Comparison of ENCODE assay signal across 31 cellular contexts in genomic region chr12:111826316-111826715, GRCh38.
"Had no signal": no experiment of that assay in that cellular context is flagged by ENCODE, and none has a peak within 500 bp of the region (broad histone marks: within the 10 kb centered on the region; RNA-seq: fewer than 3 reads in every experiment).

No MANE protein-coding gene starts in this region.

- H2AFZ ChIP-seq: hepatocyte had no signal

- H3K4me1 ChIP-seq: body of pancreas, foreskin keratinocyte, right atrium auricular region, thyroid gland had no signal

- H3K9me3 ChIP-seq: body of pancreas, left lung, prostate gland, right atrium auricular region, thyroid gland had no signal

- ATAC-seq: activated CD8-positive, alpha-beta memory T cell treated with anti-CD3 and anti-CD28 coated beads, Interleukin-2, amount 10 ng/mL, durations not matched to agents 7 days and 5 days; activated CD8-positive, alpha-beta T cell treated with anti-CD3 and anti-CD28 coated beads for 36 hours; activated naive CD8-positive, alpha-beta T cell treated with anti-CD3 and anti-CD28 coated beads, Interleukin-2, amount 50 U/mL, for 24 hours; body of pancreas; effector memory CD8-positive, alpha-beta T cell; esophagus mucosa; foreskin keratinocyte; left lung; naive thymus-derived CD8-positive, alpha-beta T cell; stimulated activated naive CD8-positive, alpha-beta T cell treated with anti-CD3 and anti-CD28 coated beads, Interleukin-15, Interleukin-2, amounts not matched to agents 100 U/mL and 50 U/mL, for 24 hours had no signal

- H3K27me3 ChIP-seq: body of pancreas, cardiac muscle cell, dorsolateral prefrontal cortex, hepatocyte, left lung, right atrium auricular region, thyroid gland had no signal

- H3K4me2 ChIP-seq: hepatocyte had no signal

- DNase-seq: activated CD4-positive, alpha-beta T cell treated with anti-CD3 and anti-CD28 coated beads, Interleukin-2, amount 10 ng/mL, durations not matched to agents 7 days and 5 days; activated CD4-positive, CD25-positive, alpha-beta regulatory T cell treated with anti-CD3 and anti-CD28 coated beads, Interleukin-2, amount 50 U/mL, for 72 hours; activated CD8-positive, alpha-beta memory T cell treated with anti-CD3 and anti-CD28 coated beads, Interleukin-2, amount 10 ng/mL, durations not matched to agents 7 days and 5 days; activated CD8-positive, alpha-beta T cell treated with anti-CD3 and anti-CD28 coated beads for 36 hours; activated gamma-delta T cell; activated naive CD4-positive, alpha-beta T cell treated with anti-CD3 and anti-CD28 coated beads, Interleukin-2, amount 50 U/mL, for 16 hours; activated naive CD8-positive, alpha-beta T cell treated with anti-CD3 and anti-CD28 coated beads, Interleukin-2, amount 50 U/mL, for 24 hours; activated T-cell treated with anti-CD3 and anti-CD28 coated beads for 4 hours; anterior cingulate cortex; body of pancreas; dorsolateral prefrontal cortex; effector memory CD8-positive, alpha-beta T cell; foreskin keratinocyte; glutamatergic neuron; immature natural killer cell; kidney glomerular epithelial cell; left lung; naive thymus-derived CD8-positive, alpha-beta T cell; stimulated activated CD4-positive, alpha-beta T cell treated with anti-CD3 and anti-CD28 coated beads, Interleukin-12 subunit alpha, Interleukin-12 subunit beta, amount 100 ng/mL, for 4 hours; stimulated activated CD4-positive, alpha-beta T cell treated with anti-CD3 and anti-CD28 coated beads, Interleukin-4, amount 100 ng/mL, for 4 hours; stimulated activated naive CD8-positive, alpha-beta T cell treated with anti-CD3 and anti-CD28 coated beads, Interleukin-15, Interleukin-2, amounts not matched to agents 100 U/mL and 50 U/mL, for 24 hours; substantia nigra; T-helper 1 cell; thyroid gland; WERI-Rb-1 had no signal

- H3K27ac ChIP-seq: body of pancreas, cardiac muscle cell, dorsolateral prefrontal cortex, foreskin keratinocyte, hepatocyte, left lung, prostate gland, right atrium auricular region, thyroid gland, WERI-Rb-1 had no signal

- H3K79me2 ChIP-seq: hepatocyte had no signal

- H3K36me3 ChIP-seq: cardiac muscle cell, left lung, prostate gland, right atrium auricular region, thyroid gland, WERI-Rb-1 had no signal

- H3K4me3 ChIP-seq: body of pancreas, cardiac muscle cell, dorsolateral prefrontal cortex, hepatocyte, left lung, lung, prostate gland, right atrium auricular region, thyroid gland had no signal
